Comparison of ENCODE assay signal across 1 cellular context in genomic region chr9:28770827-28771226, GRCh38.
TF ChIP-seq lines count a peak whose summit lies in the region.

No MANE protein-coding gene starts in this region.

TF ChIP-seq in SK-N-SH treated with all-trans-retinoic acid at 6 μM for 48 hours, 23 proteins besides CTCF, POLR2A, EP300 and RAD21 (continued from another document):
- no peak for TF ChIP-seq PATZ1 (CRISPR knock-in tag; IDR thresholded peaks at IDR 0.05; ENCODE audit: borderline replicate concordance)
